1 cellular context compared by ENCODE assay signal in genomic region chr14:75147423-75148071, GRCh38.
TF ChIP-seq lines count a peak whose summit lies in the region.

No MANE protein-coding gene starts in this region.

TF ChIP-seq in WTC11, 78 proteins besides CTCF, POLR2A, EP300 and RAD21 (continued from another document):
- TF ChIP-seq, protein P1, sequence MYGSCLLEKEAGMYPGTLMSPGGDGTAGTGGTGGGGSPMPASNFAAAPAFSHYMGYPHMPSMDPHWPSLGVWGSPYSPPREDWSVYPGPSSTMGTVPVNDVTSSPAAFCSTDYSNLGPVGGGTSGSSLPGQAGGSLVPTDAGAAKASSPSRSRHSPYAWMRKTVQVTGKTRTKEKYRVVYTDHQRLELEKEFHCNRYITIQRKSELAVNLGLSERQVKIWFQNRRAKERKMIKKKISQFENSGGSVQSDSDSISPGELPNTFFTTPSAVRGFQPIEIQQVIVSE (CRISPR knock-in tag; IDR thresholded peaks at IDR 0.05; ENCODE audit: borderline replicate concordance) = no peak
- no peak for TF ChIP-seq ZNF219 (CRISPR knock-in tag; IDR thresholded peaks at IDR 0.05; ENCODE audit: borderline replicate concordance)
- TF ChIP-seq MAX (CRISPR knock-in tag; IDR thresholded peaks at IDR 0.05) = no peak
